30 cellular contexts compared by ENCODE assay signal in the genomic region with DNA sequence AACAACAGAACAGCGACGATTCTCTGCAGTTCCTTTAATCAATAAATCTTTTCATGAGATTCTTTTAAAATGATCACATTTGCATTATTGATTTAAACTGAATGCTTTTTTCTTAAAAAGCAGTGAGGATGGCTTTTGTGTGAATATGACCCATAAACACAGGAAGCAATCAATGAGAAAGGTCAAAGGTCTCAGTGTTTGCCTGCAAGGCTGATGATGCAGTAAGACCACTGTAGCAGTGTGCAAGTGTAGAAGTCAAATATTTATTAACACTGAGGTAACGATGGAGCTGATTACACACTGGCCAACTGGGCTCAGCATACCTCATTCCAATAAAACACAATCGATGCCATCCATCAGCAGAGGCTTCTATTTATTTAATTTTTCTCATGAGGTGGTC.
"Had no signal": no experiment of that assay in that cellular context is flagged by ENCODE, and none has a peak within 500 bp of the region (broad histone marks: within the 10 kb centered on the region; RNA-seq: fewer than 3 reads in every experiment).

No MANE protein-coding gene starts in this region.

- H3K9me3 ChIP-seq: adrenal gland, body of pancreas, colonic mucosa, esophagus squamous epithelium, gastroesophageal sphincter had no signal

- ATAC-seq: activated CD4-positive, alpha-beta T cell treated with anti-CD3 and anti-CD28 coated beads for 36 hours; activated CD8-positive, alpha-beta memory T cell treated with anti-CD3 and anti-CD28 coated beads, Interleukin-2, amount 10 ng/mL, durations not matched to agents 7 days and 5 days; activated CD8-positive, alpha-beta T cell treated with anti-CD3 and anti-CD28 coated beads, Interleukin-2, amount 10 ng/mL, durations not matched to agents 7 days and 5 days; activated naive CD8-positive, alpha-beta T cell treated with anti-CD3 and anti-CD28 coated beads, Interleukin-2, amount 50 U/mL, for 24 hours; body of pancreas; gastroesophageal sphincter; T-helper 17 cell had no signal

- H3K4me1 ChIP-seq: adrenal gland, body of pancreas, colonic mucosa, esophagus squamous epithelium, gastroesophageal sphincter had no signal

- DNase-seq: activated CD4-positive, alpha-beta memory T cell treated with anti-CD3 and anti-CD28 coated beads for 36 hours; activated CD4-positive, alpha-beta T cell treated with anti-CD3 and anti-CD28 coated beads for 36 hours; activated CD4-positive, alpha-beta T cell treated with anti-CD3 and anti-CD28 coated beads, Interleukin-2, amount 10 ng/mL, durations not matched to agents 24 days and 14 days; activated CD4-positive, CD25-positive, alpha-beta regulatory T cell; activated CD4-positive, CD25-positive, alpha-beta regulatory T cell treated with anti-CD3 and anti-CD28 coated beads, Interleukin-2, amount 50 U/mL, for 72 hours; activated CD8-positive, alpha-beta memory T cell treated with anti-CD3 and anti-CD28 coated beads, Interleukin-2, amount 10 ng/mL, durations not matched to agents 7 days and 5 days; activated CD8-positive, alpha-beta memory T cell treated with anti-CD3 and anti-CD28 coated beads, Interleukin-2, amount 50 U/mL, for 4 hours; activated CD8-positive, alpha-beta T cell treated with anti-CD3 and anti-CD28 coated beads, Interleukin-2, amount 10 ng/mL, durations not matched to agents 7 days and 5 days; activated effector memory CD4-positive, alpha-beta T cell treated with anti-CD3 and anti-CD28 coated beads, Interleukin-2, amount 50 U/mL, for 16 hours; activated naive CD4-positive, alpha-beta T cell treated with anti-CD3 and anti-CD28 coated beads for 36 hours; activated naive CD8-positive, alpha-beta T cell treated with anti-CD3 and anti-CD28 coated beads for 36 hours; activated naive CD8-positive, alpha-beta T cell treated with anti-CD3 and anti-CD28 coated beads, Interleukin-2, amount 50 U/mL, for 24 hours; activated T-cell treated with anti-CD3 and anti-CD28 coated beads, Interleukin-2, amount 50 U/mL, for 1 hour; activated T-cell treated with anti-CD3 and anti-CD28 coated beads, Interleukin-2, amount 50 U/mL, for 48 hours; adrenal gland; amygdala; aorta; body of pancreas; caudate nucleus; cerebellar nuclear complex; colonic mucosa; effector CD8-positive, alpha-beta T cell; esophagus squamous epithelium; foreskin melanocyte; head of caudate nucleus; T-helper 17 cell had no signal

- H3K36me3 ChIP-seq: adrenal gland, colonic mucosa, esophagus squamous epithelium, gastroesophageal sphincter had no signal

- FAIRE-seq: endometrium, endothelial cell of umbilical vein had no signal

- H3K4me3 ChIP-seq: adrenal gland, body of pancreas, colonic mucosa, esophagus squamous epithelium, gastroesophageal sphincter had no signal

- H3K27ac ChIP-seq: adrenal gland, body of pancreas, colonic mucosa, epithelial cell of prostate, esophagus squamous epithelium, gastroesophageal sphincter had no signal

- H3K27me3 ChIP-seq: adrenal gland, body of pancreas, colonic mucosa, esophagus squamous epithelium, gastroesophageal sphincter had no signal
